Comparison of ENCODE assay signal across 10 cellular contexts in genomic region chr20:53873249-53873642, GRCh38.
DNase-seq lines count a peak whose midpoint lies in the region; ATAC-seq and TF ChIP-seq lines count a peak whose summit lies in the region.
"Had no signal": no experiment of that assay in that cellular context is flagged by ENCODE, and none has a peak within 500 bp of the region (broad histone marks: within the 10 kb centered on the region; RNA-seq: fewer than 3 reads in every experiment).

No MANE protein-coding gene starts in this region.

- H3F3A ChIP-seq in SK-N-SH (replicated peaks; ENCODE audit: insufficient read depth) (peaks cover 37% of the 10 kb centered on the region), OCI-LY1 (ENCODE audit: insufficient read depth, low read length) (peaks cover 9% of the 10 kb centered on the region; the same call in 1 of the 2 replicates)

- H3K4me2 ChIP-seq in SK-N-SH: no peak overlapping the region
- H3K4me2 ChIP-seq in OCI-LY1 (ENCODE audit: low read length): peak overlapping the region; percentile 53

- CTCF ChIA-PET in SK-N-SH (lab: Yijun Ruan, JAX): interaction anchor here (0.7 to 2.8 kb wide), 3 partner anchors 12 to 52 kb away, joined by 3 to 16 read pairs (median 4); no protein-coding TSS in a partner anchor

- H3K79me2 ChIP-seq in SK-N-SH (ENCODE audit: insufficient read depth): no peaks in the 10 kb centered on the region
- no peaks in the 10 kb centered on the region for H3K79me2 ChIP-seq in OCI-LY1 (ENCODE audit: insufficient read depth, low read length)

- H3K4me3 ChIP-seq in SK-N-SH (ENCODE audit: low read depth in 2 of 2, low read length in 1 of 2) (no peak overlapping the region), OCI-LY1 (ENCODE audit: low read depth, low read length, poor library complexity, severe bottlenecking) (peak overlapping the region; percentile 25), spleen (peak overlapping the region in 2 of 8 donors; percentile 17 to 44), SJCRH30 (no peak overlapping the region)
- peak overlapping the region; percentile 8 for H3K4me3 ChIP-seq in effector memory CD4-positive, alpha-beta T cell (ENCODE audit: insufficient read depth, low read depth, low read length, poor library complexity, severe bottlenecking)

- TF ChIP-seq EP300 in SK-N-SH (IDR thresholded peaks at IDR 0.05; ENCODE audit: borderline replicate concordance in 1 of 2, low read depth in 1 of 2, low read length in 1 of 2): no peak

- DNase-seq in SK-N-SH: no peak
- DNase-seq in effector memory CD4-positive, alpha-beta T cell: no peak
- no peak for DNase-seq in spleen
- no peak for DNase-seq in SJCRH30
- no peak for DNase-seq in caudate nucleus (lab: John Stamatoyannopoulos, UW)
- DNase-seq in 8988T: no peak
- DNase-seq: NCI-H187 treated with DMSO at 0.1 percent for 48 hours had no signal

- intact Hi-C loops in spleen (cut with DNase I; ENCODE audit: low total_unique reads): no loop called here

- no peak overlapping the region for H3K9ac ChIP-seq in SK-N-SH
- H3K9ac ChIP-seq in OCI-LY1 (ENCODE audit: low read length): peak overlapping the region; percentile 56

- H3K9me2 ChIP-seq in SK-N-SH: no peaks in the 10 kb centered on the region
- H3K9me2 ChIP-seq in OCI-LY1 (ENCODE audit: low read depth, low read length): no peaks in the 10 kb centered on the region

- H3K4me1 ChIP-seq in SK-N-SH (ENCODE audit: control insufficient read depth in 1 of 2, insufficient read depth in 2 of 2, low read depth in 1 of 2, low read length in 1 of 2): peaks cover 9 to 36% of the 10 kb centered on the region in 2 experiments
- H3K4me1 ChIP-seq in OCI-LY1 (ENCODE audit: insufficient read depth, low read length, severe bottlenecking): peaks cover 58% of the 10 kb centered on the region
- H3K4me1 ChIP-seq in effector memory CD4-positive, alpha-beta T cell (ENCODE audit: control insufficient read depth, insufficient read depth, low read length, poor library complexity, severe bottlenecking): peaks cover 36% of the 10 kb centered on the region
- peaks cover 29 to 55% (median 45%) of the 10 kb centered on the region in 6 donors for H3K4me1 ChIP-seq in spleen
- peaks cover 26% of the 10 kb centered on the region for H3K4me1 ChIP-seq in SJCRH30

- TF ChIP-seq RAD21 in SK-N-SH (IDR thresholded peaks at IDR 0.05; ENCODE audit: low read length): no peak

- ATAC-seq in SK-N-SH treated with all-trans-retinoic acid at 6 μM for 48 hours: no peak

- no peaks in the 10 kb centered on the region for H3K36me3 ChIP-seq in SK-N-SH (replicated peaks in 1 of 2; ENCODE audit: control insufficient read depth in 1 of 2, insufficient read depth in 2 of 2, low read length in 1 of 2)
- H3K36me3 ChIP-seq in OCI-LY1 (ENCODE audit: insufficient read depth, low read length): no peaks in the 10 kb centered on the region
- H3K36me3 ChIP-seq in effector memory CD4-positive, alpha-beta T cell (ENCODE audit: control insufficient read depth, insufficient read depth, low read length): no peaks in the 10 kb centered on the region
- no peaks in the 10 kb centered on the region for H3K36me3 ChIP-seq in spleen
- H3K36me3 ChIP-seq in SJCRH30: no peaks in the 10 kb centered on the region

- 100% methylated on average over 2 of the region's 2 CpGs for WGBS in SK-N-SH (ENCODE audit: low lambda C conversion rate)
- 38 to 80% (median 57%) methylated on average over 2 of the region's 2 CpGs for WGBS in spleen, 5 donors

- TF ChIP-seq POLR2A in spleen (IDR thresholded peaks at IDR 0.05): no peak

- no peak overlapping the region for H3K27ac ChIP-seq in SK-N-SH (ENCODE audit: low read depth in 2 of 2, low read length in 1 of 2)
- peak overlapping the region; percentile 95 for H3K27ac ChIP-seq in OCI-LY1 (ENCODE audit: low read depth, low read length, poor library complexity, severe bottlenecking)
- peak overlapping the region; percentile 55 for H3K27ac ChIP-seq in effector memory CD4-positive, alpha-beta T cell (ENCODE audit: insufficient read depth, low read length, poor library complexity, severe bottlenecking)
- H3K27ac ChIP-seq in spleen: peak overlapping the region; percentile 6 to 83 (median 78)
- H3K27ac ChIP-seq in SJCRH30: no peak overlapping the region
- no peak overlapping the region for H3K27ac ChIP-seq in caudate nucleus (ENCODE audit: low read depth, low read length)
- H3K27ac ChIP-seq: RWPE1 had no signal

- H3K27me3 ChIP-seq in SK-N-SH (ENCODE audit: insufficient read depth) (no peaks in the 10 kb centered on the region), OCI-LY1 (ENCODE audit: insufficient read depth, low read length) (no peaks in the 10 kb centered on the region), spleen (replicated peaks in 1 of 7) (no peaks in the 10 kb centered on the region), SJCRH30 (no peaks in the 10 kb centered on the region)
- H3K27me3 ChIP-seq in effector memory CD4-positive, alpha-beta T cell (replicated peaks; ENCODE audit: control insufficient read depth, insufficient read depth, low read length, poor library complexity, severe bottlenecking): no peaks in the 10 kb centered on the region

- H4K20me1 ChIP-seq in SK-N-SH (ENCODE audit: insufficient read depth): no peaks in the 10 kb centered on the region
- H4K20me1 ChIP-seq in OCI-LY1 (ENCODE audit: insufficient read depth, low read length): no peaks in the 10 kb centered on the region

- H2AFZ ChIP-seq in SK-N-SH (ENCODE audit: low read depth) (peak overlapping the region; percentile 92; the same call in 1 of the 2 replicates), OCI-LY1 (ENCODE audit: low read length) (no peak overlapping the region)

- TF ChIP-seq CTCF in SK-N-SH (IDR thresholded peaks at IDR 0.05): no peak
- TF ChIP-seq CTCF in OCI-LY1 (IDR thresholded peaks at IDR 0.05; ENCODE audit: low read length): no peak
- TF ChIP-seq CTCF in spleen (IDR thresholded peaks at IDR 0.05 in 8 of 11, conservative IDR thresholded peaks at IDR 0.05 in 3 of 11): no peak

- POLR2A ChIA-PET in SK-N-SH (lab: Yijun Ruan, JAX): no interaction called here

- no peaks in the 10 kb centered on the region for H3K9me3 ChIP-seq in SK-N-SH
- H3K9me3 ChIP-seq in OCI-LY1 (ENCODE audit: low read length): no peaks in the 10 kb centered on the region
- no peaks in the 10 kb centered on the region for H3K9me3 ChIP-seq in effector memory CD4-positive, alpha-beta T cell (ENCODE audit: control insufficient read depth, low read length)
- no peaks in the 10 kb centered on the region for H3K9me3 ChIP-seq in spleen
- H3K9me3 ChIP-seq in SJCRH30 (replicated peaks): no peaks in the 10 kb centered on the region

TF ChIP-seq in SK-N-SH, 30 proteins besides CTCF, POLR2A, EP300 and RAD21:
- TF ChIP-seq ZBTB33 (IDR thresholded peaks at IDR 0.05; ENCODE audit: borderline replicate concordance, low read depth) (no peak), JUND (IDR thresholded peaks at IDR 0.05) (no peak), TAF1 (IDR thresholded peaks at IDR 0.05; ENCODE audit: borderline replicate concordance, low read depth, low read length) (no peak), GABPA (IDR thresholded peaks at IDR 0.05; ENCODE audit: low read depth) (no peak)
TF ChIP-seq in SK-N-SH: peak in this region for 0.

TF ChIP-seq in SK-N-SH treated with all-trans-retinoic acid at 6 μM for 48 hours, 23 proteins besides CTCF, POLR2A, EP300 and RAD21:
- TF ChIP-seq ZNF565 (CRISPR knock-in tag; conservative IDR thresholded peaks at IDR 0.05; ENCODE audit: low read depth): no peak
- TF ChIP-seq CSDC2 (CRISPR knock-in tag; IDR thresholded peaks at IDR 0.05): no peak
- TF ChIP-seq ESRRG (CRISPR knock-in tag; IDR thresholded peaks at IDR 0.05): no peak
- TF ChIP-seq CSRNP3 (CRISPR knock-in tag; IDR thresholded peaks at IDR 0.05): no peak
- TF ChIP-seq ZFP30 (CRISPR knock-in tag; IDR thresholded peaks at IDR 0.05): no peak
- TF ChIP-seq PATZ1 (CRISPR knock-in tag; IDR thresholded peaks at IDR 0.05; ENCODE audit: borderline replicate concordance): no peak
- no peak for TF ChIP-seq SNAI2 (CRISPR knock-in tag; IDR thresholded peaks at IDR 0.05)
- TF ChIP-seq BACH2 (CRISPR knock-in tag; IDR thresholded peaks at IDR 0.05; ENCODE audit: borderline replicate concordance): no peak
- TF ChIP-seq ZC3H10 (CRISPR knock-in tag; IDR thresholded peaks at IDR 0.05): no peak
- no peak for TF ChIP-seq GLIS3 (CRISPR knock-in tag; IDR thresholded peaks at IDR 0.05)

Comparison
In these comparisons a context has a peak if more than half of its experiments do, and no peak if none do; other contexts are left out.
1. H3K27ac ChIP-seq: peak in OCI-LY1 (single experiment), effector memory CD4-positive, alpha-beta T cell (single experiment) and spleen (8 of 8); none in SK-N-SH (0 of 2), SJCRH30 (single experiment) and caudate nucleus (single experiment).
2. H3K4me3 ChIP-seq: peak in OCI-LY1 (single experiment) and effector memory CD4-positive, alpha-beta T cell (single experiment); none in SK-N-SH (0 of 2) and SJCRH30 (single experiment).